ENCODE assay signal across 12 cellular contexts in the genomic region with DNA sequence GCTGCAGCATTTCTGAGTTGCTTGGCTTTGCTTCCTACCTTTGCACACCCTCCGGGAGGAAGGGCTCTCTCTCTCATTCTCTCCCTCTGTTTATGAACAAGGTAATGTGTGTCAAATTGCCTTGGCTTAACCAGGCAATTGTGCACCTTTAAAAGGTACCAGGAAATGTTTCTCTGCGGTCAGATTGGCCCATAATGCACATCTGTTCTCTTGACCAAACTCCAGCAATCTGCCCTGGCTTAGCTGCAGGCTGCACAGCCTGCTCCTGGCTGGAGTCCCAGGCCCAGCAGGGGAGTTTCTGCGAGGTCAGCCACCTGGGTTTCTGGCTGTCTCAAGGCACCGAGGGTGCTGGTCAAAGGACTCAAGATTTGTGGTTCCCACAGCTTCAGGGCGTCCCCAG.
DNase-seq lines count a peak whose midpoint lies in the region; ATAC-seq, FAIRE-seq and TF ChIP-seq lines count a peak whose summit lies in the region.
"Had no signal": no experiment of that assay in that cellular context is flagged by ENCODE, and none has a peak within 500 bp of the region (broad histone marks: within the 10 kb centered on the region; RNA-seq: fewer than 3 reads in every experiment).

No MANE protein-coding gene starts in this region.

- no peak overlapping the region for H3K27ac ChIP-seq in right lobe of liver
- H3K27ac ChIP-seq in HepG2 (ENCODE audit: extremely low read length, insufficient read depth, low read length): no peak overlapping the region
- peak overlapping the region; percentile 2 for H3K27ac ChIP-seq in colonic mucosa
- H3K27ac ChIP-seq: tibial nerve had no signal

- no peaks in the 10 kb centered on the region for H3K79me2 ChIP-seq in HepG2 (ENCODE audit: insufficient read depth, low read length)

- 22% methylated on average over 2 of the region's 5 CpGs for WGBS in right lobe of liver (ENCODE audit: insufficient coverage, low coverage, low lambda C conversion rate, missing lambda C conversion rate)
- WGBS in HepG2 (ENCODE audit: low lambda C conversion rate): 11% methylated on average over 5 of the region's 5 CpGs

- H3K27me3 ChIP-seq in right lobe of liver: no peaks in the 10 kb centered on the region
- H3K27me3 ChIP-seq in HepG2 (ENCODE audit: control insufficient read depth in 1 of 2, insufficient read depth in 2 of 2, low read length in 2 of 2): peaks cover 5 to 48% of the 10 kb centered on the region in 2 experiments; a peak in 4 of 5 replicates
- H3K27me3 ChIP-seq in colonic mucosa: no peaks in the 10 kb centered on the region
- H3K27me3 ChIP-seq: tibial nerve had no signal

- FAIRE-seq in HepG2 (lab: Jason Lieb, UNC): no peak
- FAIRE-seq: GM12891 had no signal

- no peaks in the 10 kb centered on the region for H4K20me1 ChIP-seq in HepG2 (ENCODE audit: insufficient read depth, low read length)

- H2AFZ ChIP-seq in HepG2 (ENCODE audit: low read length): no peak overlapping the region

- no TSS peak for BruUV-seq in HepG2 (replicated peaks; lab: Mats Ljungman, UMichigan)

- ATAC-seq in right lobe of liver (peak; percentile 34 to 78 (median 60)), HepG2 (no peak), GM21423 (IDR thresholded peaks at IDR 0.05; ENCODE audit: unreplicated experiment) (no peak)
- ATAC-seq: naive thymus-derived CD4-positive, alpha-beta T cell had no signal

- no peak overlapping the region for H3K4me2 ChIP-seq in HepG2 (ENCODE audit: low read depth, low read length)

- H3K4me1 ChIP-seq in right lobe of liver (no peaks in the 10 kb centered on the region), HepG2 (ENCODE audit: insufficient read depth, low read length) (no peaks in the 10 kb centered on the region), colonic mucosa (no peaks in the 10 kb centered on the region)
- H3K4me1 ChIP-seq: tibial nerve had no signal

- TF ChIP-seq POLR2A in right lobe of liver (IDR thresholded peaks at IDR 0.05) (no peak), HepG2 (IDR thresholded peaks at IDR 0.05; ENCODE audit: insufficient read depth in 1 of 2, low read depth in 2 of 2, low read length in 2 of 2) (no peak)

- CTCF ChIA-PET in HepG2 (lab: Yijun Ruan, JAX; ENCODE audit: low intra/inter-chr PET ratio, low total read pairs): no interaction called here

- intact Hi-C loops in right lobe of liver (cut with DNase I) (no loop called here), HepG2 (cut with micrococcal nuclease; ENCODE audit: unreplicated experiment) (no loop called here), colonic mucosa (cut with DNase I) (no loop called here), posterior vena cava (cut with DNase I) (no loop called here)

- peak in 2 of 3 donors; percentile 51 to 66 for DNase-seq in right lobe of liver
- no peak for DNase-seq in HepG2 (ENCODE audit: low spot score)
- DNase-seq in NCI-H748 (lab: John Stamatoyannopoulos, UW; ENCODE audit: unreplicated experiment): peak; percentile 71
- DNase-seq in colonic mucosa: peak; percentile 80
- no peak for DNase-seq in HuH-7.5 (ENCODE audit: low spot score)
- no peak for DNase-seq in posterior vena cava (ENCODE audit: low spot score)
- no peak for DNase-seq in GM19238 (ENCODE audit: insufficient read length, low spot score)
- DNase-seq: immature natural killer cell; naive thymus-derived CD4-positive, alpha-beta T cell had no signal

- H3K36me3 ChIP-seq in right lobe of liver (no peaks in the 10 kb centered on the region), HepG2 (replicated peaks in 1 of 2; ENCODE audit: control insufficient read depth in 1 of 2, insufficient read depth in 2 of 2, low read length in 2 of 2) (no peaks in the 10 kb centered on the region), colonic mucosa (no peaks in the 10 kb centered on the region)
- H3K36me3 ChIP-seq: tibial nerve had no signal

- H3K4me3 ChIP-seq in right lobe of liver (no peak overlapping the region), HepG2 (replicated peaks in 1 of 3; ENCODE audit: insufficient read depth in 1 of 3, low read depth in 2 of 3, low read length in 3 of 3) (no peak overlapping the region), colonic mucosa (no peak overlapping the region)
- H3K4me3 ChIP-seq: tibial nerve had no signal

- TF ChIP-seq CTCF in right lobe of liver (IDR thresholded peaks at IDR 0.05): no peak
- no peak for TF ChIP-seq CTCF in HepG2 (CRISPR knock-in tag; IDR thresholded peaks at IDR 0.05)
- no peak for TF ChIP-seq CTCF in colonic mucosa (IDR thresholded peaks at IDR 0.05)

- POLR2A ChIA-PET in HepG2 (lab: Yijun Ruan, JAX): no interaction called here

- in situ Hi-C loops in HepG2 (cut with HindIII; ENCODE audit: extremely low pct_ligation_motif_present, low pct_unique_long_range_greater_than_20kb): loop anchor here (25.0 kb wide), 1 partner anchor 253 kb away; no protein-coding TSS in a partner anchor

- H3K9ac ChIP-seq in HepG2 (ENCODE audit: insufficient read depth, low read depth, low read length): no peak overlapping the region
- no peak overlapping the region for H3K9ac ChIP-seq in colonic mucosa (ENCODE audit: low read depth in 2 of 2, low read length in 2 of 2)

- TF ChIP-seq RAD21 in HepG2 (CRISPR knock-in tag; IDR thresholded peaks at IDR 0.05): no peak

- no peak for TF ChIP-seq EP300 in HepG2 (IDR thresholded peaks at IDR 0.05; ENCODE audit: low read depth in 2 of 2, low read length in 2 of 2)
- no peak for TF ChIP-seq EP300 in HepG2 (CRISPR knock-in tag; IDR thresholded peaks at IDR 0.05; ENCODE audit: borderline replicate concordance)

- H3K9me3 ChIP-seq in right lobe of liver (no peaks in the 10 kb centered on the region), HepG2 (ENCODE audit: low read length) (no peaks in the 10 kb centered on the region), colonic mucosa (no peaks in the 10 kb centered on the region)
- H3K9me3 ChIP-seq: tibial nerve had no signal

TF ChIP-seq in HepG2, 621 proteins besides CTCF, POLR2A, EP300 and RAD21:
- TF ChIP-seq ZNF460 (CRISPR knock-in tag; IDR thresholded peaks at IDR 0.05; ENCODE audit: borderline replicate concordance): no peak
TF ChIP-seq in HepG2: peak in this region for 0.

Comparison
In these comparisons a context has a peak if more than half of its experiments do, and no peak if none do; other contexts are left out.
1. ATAC-seq: peak in right lobe of liver (4 of 4); none in HepG2 (single experiment) and GM21423 (single experiment).
2. DNase-seq: peak in right lobe of liver (2 of 3), NCI-H748 (single experiment) and colonic mucosa (single experiment); none in HepG2 (single experiment), HuH-7.5 (single experiment), posterior vena cava (single experiment) and GM19238 (single experiment).